Comparison of ENCODE assay signal across 8 cellular contexts in genomic region chr11:96112192-96113099, GRCh38.
DNase-seq lines count a peak whose midpoint lies in the region; ATAC-seq, FAIRE-seq and TF ChIP-seq lines count a peak whose summit lies in the region.

No MANE protein-coding gene starts in this region.

- H3K79me2 ChIP-seq in astrocyte (ENCODE audit: insufficient read depth, low read length), result peaks cover 16% of the 10 kb centered on the region

- H4K20me1 ChIP-seq in astrocyte (ENCODE audit: insufficient read depth, low read length), result no peaks in the 10 kb centered on the region

- H3K27me3 Mint-ChIP-seq in astrocyte (ENCODE audit: low read depth, unreplicated experiment) (no peaks in the 10 kb centered on the region), type B pancreatic cell (no peaks in the 10 kb centered on the region)

- H3K4me3 Mint-ChIP-seq in astrocyte (ENCODE audit: unreplicated experiment) (no peak overlapping the region), type B pancreatic cell (no peak overlapping the region)

- no peaks in the 10 kb centered on the region for H3K36me3 ChIP-seq in astrocyte (ENCODE audit: insufficient read depth, low read length)

- no peaks in the 10 kb centered on the region for H3K9me3 Mint-ChIP-seq in astrocyte (ENCODE audit: unreplicated experiment)
- peaks cover 6% of the 10 kb centered on the region for H3K9me3 Mint-ChIP-seq in type B pancreatic cell

- H3K36me3 Mint-ChIP-seq in astrocyte (ENCODE audit: low read depth, unreplicated experiment) (no peaks in the 10 kb centered on the region), type B pancreatic cell (peaks cover 19% of the 10 kb centered on the region)

- DNase-seq in GM19240 (ENCODE audit: insufficient read length, low spot score), result peak; percentile 23
- no peak for DNase-seq in astrocyte (ENCODE audit: low read depth)
- DNase-seq in NCI-H1105 treated with DMSO at 0.1 percent for 48 hours (lab: John Stamatoyannopoulos, UW), result no peak
- no peak for DNase-seq in NCI-H524 treated with DMSO at 0.1 percent for 48 hours (lab: John Stamatoyannopoulos, UW)
- no peak for DNase-seq in type B pancreatic cell (ENCODE audit: extremely low spot score, unreplicated experiment)
- no peak for DNase-seq in SIG-M5 (lab: John Stamatoyannopoulos, UW)

- peak overlapping the region; percentile 52 for H3K4me2 ChIP-seq in astrocyte (ENCODE audit: low read length)

- no peak for TF ChIP-seq CTCF in astrocyte (IDR thresholded peaks at IDR 0.05; ENCODE audit: insufficient read depth, low read depth, low read length)
- TF ChIP-seq CTCF in type B pancreatic cell (conservative IDR thresholded peaks at IDR 0.05), result no peak

- H3K27me3 ChIP-seq in astrocyte (ENCODE audit: insufficient read depth, low read length), result no peaks in the 10 kb centered on the region

- H3K9ac ChIP-seq in astrocyte (ENCODE audit: low read length), result peak overlapping the region; percentile 53

- H3K4me1 Mint-ChIP-seq in astrocyte (ENCODE audit: low read depth, unreplicated experiment), result peaks cover 24% of the 10 kb centered on the region
- H3K4me1 Mint-ChIP-seq in type B pancreatic cell (ENCODE audit: unreplicated experiment), result peaks cover 31% of the 10 kb centered on the region

- peak; percentile 95 for ATAC-seq in HG02870 (IDR thresholded peaks at IDR 0.05; ENCODE audit: unreplicated experiment)

- no peak for FAIRE-seq in astrocyte (lab: Jason Lieb, UNC)

- H3K27ac Mint-ChIP-seq in astrocyte (ENCODE audit: unreplicated experiment), result no peak overlapping the region
- no peak overlapping the region for H3K27ac Mint-ChIP-seq in type B pancreatic cell

- H2AFZ ChIP-seq in astrocyte (ENCODE audit: low read depth, low read length), result no peak overlapping the region

- H3K4me1 ChIP-seq in astrocyte (ENCODE audit: insufficient read depth, low read length), result peaks cover 12% of the 10 kb centered on the region

- H3K4me3 ChIP-seq in astrocyte (ENCODE audit: insufficient read depth, low read depth, low read length), result no peak overlapping the region
- H3K4me3 ChIP-seq in skin epidermis, result no peak overlapping the region

- no peaks in the 10 kb centered on the region for H3K9me3 ChIP-seq in astrocyte (ENCODE audit: insufficient read depth, low read depth, low read length)

- H3K27ac ChIP-seq in astrocyte (ENCODE audit: low read depth, low read length) (peak overlapping the region; percentile 52), skin epidermis (peak overlapping the region in 18 of 21 experiments; percentile 7 to 81 (median 48))
